35 cellular contexts compared by ENCODE assay signal in the genomic region with DNA sequence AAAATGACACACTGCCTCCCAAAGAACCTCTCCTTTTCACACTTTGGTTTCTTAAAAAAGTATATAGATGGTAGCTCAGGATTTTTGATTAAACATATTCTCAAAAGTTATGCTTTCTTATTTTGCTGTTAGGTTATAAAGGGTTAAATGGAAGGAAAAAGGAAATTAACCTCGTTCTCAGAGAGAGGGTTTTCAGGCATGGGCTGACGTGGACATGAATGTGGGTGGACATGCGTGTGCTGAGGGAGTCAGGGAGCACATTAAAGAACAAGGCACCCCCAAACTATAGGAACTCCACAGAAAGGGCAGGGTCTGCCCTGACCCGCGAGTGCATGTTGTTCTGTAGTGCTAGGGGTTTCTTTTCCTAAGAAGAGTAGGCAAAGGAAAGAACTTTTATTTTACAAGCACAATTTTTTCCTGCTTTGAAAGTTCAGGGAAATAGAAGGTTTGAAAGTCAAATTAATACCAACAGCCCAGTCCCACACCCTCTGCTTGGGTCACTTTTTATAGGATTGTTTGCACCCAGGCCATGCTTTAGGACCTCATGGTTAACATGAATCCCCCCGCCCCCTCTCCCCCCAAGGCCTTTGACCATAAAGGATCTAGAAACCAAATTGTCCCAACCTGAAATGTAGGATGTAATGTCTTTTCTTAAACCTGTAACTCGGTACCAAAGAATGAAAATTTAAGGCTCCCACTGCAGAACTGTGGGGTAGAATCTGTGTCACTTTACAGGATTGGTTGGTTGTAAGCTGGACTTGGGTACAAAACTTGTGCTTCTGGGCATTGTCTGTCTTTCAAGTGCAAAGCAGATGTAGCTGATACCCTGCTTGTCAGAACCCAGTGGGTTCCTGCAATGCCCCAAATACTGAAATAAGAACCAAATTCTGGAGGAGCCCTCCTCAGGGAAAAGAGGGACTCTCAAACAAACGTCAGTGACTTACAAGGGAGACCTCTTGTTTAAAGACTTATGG. TPM values are rescaled to one million over a fixed set of nuclear protein-coding genes. Genes with fewer than 3 reads are reported as not detected.
"Had no signal": no experiment of that assay in that cellular context is flagged by ENCODE, and none has a peak within 500 bp of the region (broad histone marks: within the 10 kb centered on the region; RNA-seq: fewer than 3 reads in every experiment).

No MANE protein-coding gene starts in this region.

- H3K27me3 ChIP-seq: Peyer's patch had no signal

- H3K9me3 ChIP-seq: adrenal gland, Peyer's patch, SJSA1 had no signal

- H3K36me3 Mint-ChIP-seq: activated CD8-positive, alpha-beta memory T cell treated with anti-CD3 and anti-CD28 coated beads, Interleukin-2, amount 10 ng/mL, durations not matched to agents 7 days and 5 days; activated naive CD4-positive, alpha-beta T cell treated with anti-CD3 and anti-CD28 coated beads, Interleukin-2, amount 50 U/mL, for 72 hours; T-cell had no signal

- H3K4me2 ChIP-seq: KMS-11 had no signal

- H3K4me3 ChIP-seq: adrenal gland, Peyer's patch, SJSA1 had no signal

- H3K4me1 ChIP-seq: adrenal gland, Peyer's patch had no signal

- H3K27ac Mint-ChIP-seq: activated CD4-positive, alpha-beta memory T cell treated with anti-CD3 and anti-CD28 coated beads, Interleukin-2, amount 10 ng/mL, durations not matched to agents 7 days and 5 days; activated CD8-positive, alpha-beta memory T cell treated with anti-CD3 and anti-CD28 coated beads, Interleukin-2, amount 10 ng/mL, durations not matched to agents 7 days and 5 days; activated naive CD4-positive, alpha-beta T cell treated with anti-CD3 and anti-CD28 coated beads for 36 hours; activated naive CD4-positive, alpha-beta T cell treated with anti-CD3 and anti-CD28 coated beads, Interleukin-2, amount 50 U/mL, for 72 hours; brain; T-cell; T-helper 17 cell had no signal

- H3K9ac ChIP-seq: KMS-11 had no signal

- H3K27ac ChIP-seq: adrenal gland, KMS-11, Peyer's patch, SJSA1, VCaP had no signal

- H3K27me3 Mint-ChIP-seq: brain had no signal

- H3K9me3 Mint-ChIP-seq: activated CD4-positive, alpha-beta memory T cell treated with anti-CD3 and anti-CD28 coated beads, Interleukin-2, amount 10 ng/mL, durations not matched to agents 7 days and 5 days; activated naive CD4-positive, alpha-beta T cell treated with anti-CD3 and anti-CD28 coated beads for 36 hours; activated naive CD4-positive, alpha-beta T cell treated with anti-CD3 and anti-CD28 coated beads, Interleukin-2, amount 50 U/mL, for 72 hours; brain; T-cell had no signal

- DNase-seq: activated CD4-positive, alpha-beta memory T cell treated with anti-CD3 and anti-CD28 coated beads, Interleukin-2, amount 10 ng/mL, durations not matched to agents 7 days and 5 days; activated CD4-positive, alpha-beta T cell treated with anti-CD3 and anti-CD28 coated beads for 1 hour; activated CD4-positive, alpha-beta T cell treated with anti-CD3 and anti-CD28 coated beads for 48 hours; activated CD4-positive, CD25-positive, alpha-beta regulatory T cell; activated CD8-positive, alpha-beta memory T cell treated with anti-CD3 and anti-CD28 coated beads for 24 hours; activated CD8-positive, alpha-beta memory T cell treated with anti-CD3 and anti-CD28 coated beads, Interleukin-2, amount 10 ng/mL, durations not matched to agents 7 days and 5 days; activated CD8-positive, alpha-beta memory T cell treated with anti-CD3 and anti-CD28 coated beads, Interleukin-2, amount 50 U/mL, for 48 hours; activated effector memory CD4-positive, alpha-beta T cell treated with Interleukin-2 at 50 U/mL for 16 hours; activated naive CD4-positive, alpha-beta T cell treated with anti-CD3 and anti-CD28 coated beads for 36 hours; activated T-cell treated with anti-CD3 and anti-CD28 coated beads, Interleukin-2, amount 50 U/mL, for 48 hours; adrenal gland; caudate nucleus; cerebellar nuclear complex; NCI-H1105; NCI-H1436; NCI-H1694; NCI-H1930; NCI-H2081 treated with DMSO at 0.1 percent for 48 hours; NCI-H226; NCI-H446 treated with DMSO at 0.1 percent for 48 hours; NCI-H524 treated with DMSO at 0.1 percent for 48 hours; PC-3; Peyer's patch; RPMI8226; SHP77 treated with DMSO at 0.1 percent for 48 hours; T-cell; T-helper 17 cell had no signal

- H3K36me3 ChIP-seq: adrenal gland, Peyer's patch, SJSA1 had no signal

- H3K4me1 Mint-ChIP-seq: activated CD4-positive, alpha-beta memory T cell treated with anti-CD3 and anti-CD28 coated beads, Interleukin-2, amount 10 ng/mL, durations not matched to agents 7 days and 5 days; brain; T-cell; T-helper 17 cell had no signal

- FAIRE-seq: bronchial epithelial cell had no signal

- H3K4me3 Mint-ChIP-seq: activated CD4-positive, alpha-beta memory T cell treated with anti-CD3 and anti-CD28 coated beads, Interleukin-2, amount 10 ng/mL, durations not matched to agents 7 days and 5 days; activated CD8-positive, alpha-beta memory T cell treated with anti-CD3 and anti-CD28 coated beads, Interleukin-2, amount 10 ng/mL, durations not matched to agents 7 days and 5 days; activated naive CD4-positive, alpha-beta T cell treated with anti-CD3 and anti-CD28 coated beads for 36 hours; brain; T-cell; T-helper 17 cell had no signal

RNA-seq across cellular contexts. Expression of gene CCR4, which starts 58.5 kb away (rescaled TPM):
- total RNA-seq: bronchial epithelial cell, LHCN-M2, M059J, Peyer's patch, SJSA1 had no signal
